1 cellular context compared by ENCODE assay signal in genomic region chr6:31813463-31813849, GRCh38.
TF ChIP-seq lines count a peak whose summit lies in the region.

No MANE protein-coding gene starts in this region.

TF ChIP-seq in HEK293T, 16 proteins besides CTCF, POLR2A, EP300 and RAD21 (continued from another document):
- no peak for TF ChIP-seq ELF4 (IDR thresholded peaks at IDR 0.05)
- no peak for TF ChIP-seq LEF1 (IDR thresholded peaks at IDR 0.05; ENCODE audit: borderline replicate concordance)
